Comparison of ENCODE assay signal across 25 cellular contexts in the genomic region with DNA sequence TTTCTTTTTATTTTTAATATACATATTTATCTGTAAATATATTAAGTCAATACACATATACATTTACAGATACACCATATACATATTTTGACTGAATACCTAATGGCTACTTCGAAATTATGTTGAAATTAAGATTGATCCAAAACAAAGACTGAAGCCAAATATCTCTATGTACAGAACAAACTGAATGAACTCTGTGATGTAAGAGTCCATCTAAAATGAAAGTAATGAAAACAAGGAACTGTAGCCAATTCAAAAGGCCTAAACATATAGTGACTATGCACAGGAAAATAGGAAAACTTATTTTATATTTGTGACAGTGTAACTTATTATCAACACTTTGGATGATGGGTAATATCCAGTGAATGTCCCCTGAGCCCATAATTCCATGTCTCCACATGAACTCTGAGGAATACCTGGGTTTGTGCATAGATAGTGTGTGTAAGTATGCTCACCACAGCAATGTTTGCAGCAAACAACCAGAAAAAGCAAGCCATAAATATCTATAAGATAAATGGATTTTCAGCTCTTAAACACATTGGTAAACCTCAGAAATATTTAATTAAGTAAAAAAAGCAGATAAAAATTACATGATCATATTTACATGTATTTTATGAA.
"Had no signal": no experiment of that assay in that cellular context is flagged by ENCODE, and none has a peak within 500 bp of the region (broad histone marks: within the 10 kb centered on the region; RNA-seq: fewer than 3 reads in every experiment).

No MANE protein-coding gene starts in this region.

- ATAC-seq: effector memory CD8-positive, alpha-beta T cell; esophagus mucosa; gastrocnemius medialis; heart right ventricle; left cardiac atrium; lower lobe of right lung; mucosa of descending colon had no signal

- FAIRE-seq: endometrium, islet of Langerhans, keratinocyte had no signal

- H3K27me3 ChIP-seq: colonic mucosa, esophagus squamous epithelium, gastrocnemius medialis, heart right ventricle had no signal

- DNase-seq: colonic mucosa; cortex of kidney; effector CD8-positive, alpha-beta T cell; effector memory CD8-positive, alpha-beta T cell; endodermal cell; erythroblast; esophagus squamous epithelium; foreskin fibroblast; foreskin melanocyte; gastrocnemius medialis; glutamatergic neuron; head of caudate nucleus; heart right ventricle; hippocampal formation; left cardiac atrium; left ventricle myocardium inferior; lower lobe of right lung; mesenchymal stem cell; mucosa of descending colon; naive B cell had no signal

- H3K27ac ChIP-seq: colonic mucosa, epithelial cell of prostate, esophagus squamous epithelium, gastrocnemius medialis, heart right ventricle, left ventricle myocardium inferior, lower lobe of right lung had no signal

- H3K36me3 ChIP-seq: colonic mucosa, esophagus squamous epithelium, gastrocnemius medialis, heart right ventricle, left ventricle myocardium inferior, lower lobe of right lung had no signal

- H3K4me1 ChIP-seq: colonic mucosa, esophagus squamous epithelium, gastrocnemius medialis, heart right ventricle, left ventricle myocardium inferior, lower lobe of right lung had no signal

- H3K4me3 ChIP-seq: colonic mucosa, esophagus squamous epithelium, gastrocnemius medialis, heart right ventricle, left ventricle myocardium inferior, lower lobe of right lung, mucosa of descending colon had no signal
